1 cellular context compared by ENCODE assay signal in the genomic region with DNA sequence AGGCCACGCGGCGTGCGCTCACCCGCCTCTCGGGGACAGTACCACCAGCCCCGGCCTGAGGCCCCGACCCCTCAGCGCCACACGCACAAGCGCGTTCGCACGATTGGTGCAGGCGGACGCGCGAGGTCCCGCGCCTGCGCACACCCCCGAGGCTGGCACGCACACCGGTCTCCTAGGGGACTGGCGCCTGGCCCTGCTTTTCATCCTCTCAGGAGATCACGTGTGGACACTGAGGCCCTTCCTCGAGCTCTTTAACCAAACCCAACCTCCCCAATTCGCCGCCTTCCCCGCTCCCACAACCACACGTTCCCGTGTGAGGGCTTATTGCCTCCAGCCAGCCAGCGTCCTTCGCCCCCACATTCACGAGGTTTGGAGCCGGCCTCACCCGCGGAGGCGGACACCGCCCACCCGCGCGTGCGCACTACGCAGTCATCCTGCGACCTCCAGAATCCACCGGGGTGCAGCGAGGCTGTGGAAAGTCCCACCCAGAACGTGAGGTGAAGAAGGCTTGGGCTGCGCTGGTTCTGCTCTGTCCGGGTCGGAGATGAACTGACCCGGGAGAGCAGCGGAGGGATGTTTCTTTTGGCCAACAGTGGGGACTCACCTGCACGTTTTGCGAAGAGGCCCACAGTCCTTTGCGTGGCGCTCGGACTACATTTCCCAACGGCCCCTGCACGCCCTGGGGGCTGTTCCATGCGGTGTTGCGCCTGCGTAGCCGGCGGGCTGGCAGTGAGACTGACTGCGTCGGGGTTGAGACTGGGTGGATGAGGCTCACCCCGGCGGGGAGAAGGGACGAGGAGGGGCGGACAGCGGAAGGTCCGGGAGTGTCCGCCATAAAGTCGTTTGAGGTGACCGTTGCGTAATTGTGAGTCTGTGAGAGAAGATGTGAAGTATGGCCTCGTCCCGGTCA.
TF ChIP-seq lines count a peak whose summit lies in the region.

No MANE protein-coding gene starts in this region.

TF ChIP-seq in WTC11, 78 proteins besides CTCF, POLR2A, EP300 and RAD21 (continued from another document):
- TF ChIP-seq ATF6 (CRISPR knock-in tag; IDR thresholded peaks at IDR 0.05) = 0 out of 2 replicates have a peak, but pooled peaks have one; percentile 60
